In genomic region chr14:74793506-74794155, GRCh38 we compare ENCODE assay signal across 9 cellular contexts. TPM values are rescaled to one million over a fixed set of nuclear protein-coding genes. Genes with fewer than 3 reads are reported as not detected.
DNase-seq lines count a peak whose midpoint lies in the region; ATAC-seq and TF ChIP-seq lines count a peak whose summit lies in the region.
"Had no signal": no experiment of that assay in that cellular context is flagged by ENCODE, and none has a peak within 500 bp of the region (broad histone marks: within the 10 kb centered on the region; RNA-seq: fewer than 3 reads in every experiment).

No MANE protein-coding gene starts in this region.

- CTCF ChIA-PET in activated CD4-positive, alpha-beta T cell treated with anti-CD3 and anti-CD28 coated beads for 36 hours (lab: Charles Lee): interaction anchor here (0.6 to 1.0 kb wide), 4 partner anchors 8 to 212 kb away, joined by 3 to 4 read pairs (median 3); no protein-coding TSS in a partner anchor

- DNase-seq in activated CD4-positive, alpha-beta T cell treated with anti-CD3 and anti-CD28 coated beads for 36 hours: peak; percentile 19
- DNase-seq in activated CD4-positive, alpha-beta T cell treated with anti-CD3 and anti-CD28 coated beads, Interleukin-2, amount 50 U/mL, for 1 hour: no peak
- DNase-seq in SJSA1 (ENCODE audit: low read depth in 1 of 2, low spot score in 2 of 2) (peak; percentile 46 to 61), epithelial cell of esophagus (ENCODE audit: low read depth) (peak; percentile 4), kidney tubule cell (ENCODE audit: low spot score) (no peak), amygdala (lab: John Stamatoyannopoulos, UW) (no peak), thyroid gland (no peak)
- no peak for DNase-seq in stimulated activated naive CD8-positive, alpha-beta T cell treated with anti-CD3 and anti-CD28 coated beads, Interleukin-15, amount 100 ng/mL, for 72 hours
- DNase-seq: Right ventricle myocardium superior had no signal

- intact Hi-C loops in activated CD4-positive, alpha-beta T cell treated with anti-CD3 and anti-CD28 coated beads for 36 hours (cut with DNase I, micrococcal nuclease): loop anchor here in 1 of 2 experiments (1.0 to 2.0 kb wide), 2 partner anchors 28 to 185 kb away; no protein-coding TSS in a partner anchor
- intact Hi-C loops in thyroid gland (cut with DNase I): no loop called here

- no peaks in the 10 kb centered on the region for H3K9me3 ChIP-seq in SJSA1 (replicated peaks)
- no peaks in the 10 kb centered on the region for H3K9me3 ChIP-seq in thyroid gland

- peaks cover 41% of the 10 kb centered on the region for H3K4me1 ChIP-seq in SJSA1 (replicated peaks)
- peaks cover 37% of the 10 kb centered on the region in 2 donors for H3K4me1 ChIP-seq in thyroid gland

- peak overlapping the region; percentile 48 for H3K4me3 Mint-ChIP-seq in activated CD4-positive, alpha-beta T cell treated with anti-CD3 and anti-CD28 coated beads for 36 hours
- H3K4me3 Mint-ChIP-seq in stimulated activated naive CD8-positive, alpha-beta T cell treated with anti-CD3 and anti-CD28 coated beads, Interleukin-15, amount 100 ng/mL, for 72 hours: peak overlapping the region; percentile 76 to 79

- H3K36me3 ChIP-seq in SJSA1: peaks cover 32% of the 10 kb centered on the region
- H3K36me3 ChIP-seq in thyroid gland: peaks cover 0 to 6% of the 10 kb centered on the region in 2 donors

- H3K9me3 Mint-ChIP-seq in activated CD4-positive, alpha-beta T cell treated with anti-CD3 and anti-CD28 coated beads for 36 hours (ENCODE audit: low read depth): peaks cover 3% of the 10 kb centered on the region
- peaks cover 0 to 7% of the 10 kb centered on the region in 2 donors for H3K9me3 Mint-ChIP-seq in stimulated activated naive CD8-positive, alpha-beta T cell treated with anti-CD3 and anti-CD28 coated beads, Interleukin-15, amount 100 ng/mL, for 72 hours

- no peak for TF ChIP-seq POLR2A in thyroid gland (IDR thresholded peaks at IDR 0.05)

- POLR2A ChIA-PET in activated CD4-positive, alpha-beta T cell treated with anti-CD3 and anti-CD28 coated beads for 36 hours (lab: Charles Lee): no interaction called here

- H3K4me3 ChIP-seq in SJSA1 (peak overlapping the region; percentile 7), epithelial cell of esophagus (ENCODE audit: low read length) (no peak overlapping the region), thyroid gland (replicated peaks in 1 of 3) (no peak overlapping the region)

- H3K27me3 Mint-ChIP-seq in activated CD4-positive, alpha-beta T cell treated with anti-CD3 and anti-CD28 coated beads for 36 hours: no peaks in the 10 kb centered on the region
- H3K27me3 Mint-ChIP-seq in stimulated activated naive CD8-positive, alpha-beta T cell treated with anti-CD3 and anti-CD28 coated beads, Interleukin-15, amount 100 ng/mL, for 72 hours: no peaks in the 10 kb centered on the region

- H3K27ac ChIP-seq in SJSA1: peak overlapping the region; percentile 87
- peak overlapping the region in 1 of 3 donors; percentile 20 for H3K27ac ChIP-seq in thyroid gland

- H3K27me3 ChIP-seq in SJSA1 (replicated peaks): no peaks in the 10 kb centered on the region
- no peaks in the 10 kb centered on the region for H3K27me3 ChIP-seq in thyroid gland

- peaks cover 39% of the 10 kb centered on the region for H3K36me3 Mint-ChIP-seq in activated CD4-positive, alpha-beta T cell treated with anti-CD3 and anti-CD28 coated beads for 36 hours (ENCODE audit: low read depth)

- WGBS in thyroid gland, 2 donors: 78 to 84% methylated on average over 3 of the region's 3 CpGs

- peaks cover 43% of the 10 kb centered on the region for H3K4me1 Mint-ChIP-seq in activated CD4-positive, alpha-beta T cell treated with anti-CD3 and anti-CD28 coated beads for 36 hours
- peaks cover 32% of the 10 kb centered on the region for H3K4me1 Mint-ChIP-seq in stimulated activated naive CD8-positive, alpha-beta T cell treated with anti-CD3 and anti-CD28 coated beads, Interleukin-15, amount 100 ng/mL, for 72 hours

- TF ChIP-seq CTCF in epithelial cell of esophagus (IDR thresholded peaks at IDR 0.05; ENCODE audit: insufficient read depth, low read depth, low read length, missing control alignments): peak; percentile 27
- TF ChIP-seq CTCF in thyroid gland (IDR thresholded peaks at IDR 0.05): peak in 1 of 6 experiments; percentile 20

- peak overlapping the region; percentile 82 for H3K27ac Mint-ChIP-seq in activated CD4-positive, alpha-beta T cell treated with anti-CD3 and anti-CD28 coated beads for 36 hours
- peak overlapping the region; percentile 81 to 94 for H3K27ac Mint-ChIP-seq in stimulated activated naive CD8-positive, alpha-beta T cell treated with anti-CD3 and anti-CD28 coated beads, Interleukin-15, amount 100 ng/mL, for 72 hours

- peak; percentile 61 for ATAC-seq in activated CD4-positive, alpha-beta T cell treated with anti-CD3 and anti-CD28 coated beads for 36 hours
- no peak for ATAC-seq in stimulated activated naive CD8-positive, alpha-beta T cell treated with anti-CD3 and anti-CD28 coated beads, Interleukin-15, amount 100 ng/mL, for 72 hours

RNA-seq across cellular contexts. Expression of gene YLPM1, which starts 30.5 kb away (rescaled TPM):
- 10 to 100 TPM; 53.0 to 60.9 TPM for total RNA-seq in activated CD4-positive, alpha-beta T cell treated with anti-CD3 and anti-CD28 coated beads for 36 hours
- total RNA-seq in SJSA1 (2014; rRNA removed; shearing (Covaris generic)): 13.4 and 15.1 TPM in 2 replicates
- total RNA-seq in thyroid gland: 100 to 1,000 TPM in 1 of 4 donors, 10 to 100 TPM in 3; 71.3 to 104 (median 84.8) TPM

Comparison
In these comparisons a context has a peak if more than half of its experiments do, and no peak if none do; other contexts are left out.
1. DNase-seq: peak in activated CD4-positive, alpha-beta T cell treated with anti-CD3 and anti-CD28 coated beads for 36 hours (single experiment), SJSA1 (2 of 2) and epithelial cell of esophagus (single experiment); none in activated CD4-positive, alpha-beta T cell treated with anti-CD3 and anti-CD28 coated beads, Interleukin-2, amount 50 U/mL, for 1 hour (single experiment), stimulated activated naive CD8-positive, alpha-beta T cell treated with anti-CD3 and anti-CD28 coated beads, Interleukin-15, amount 100 ng/mL, for 72 hours (0 of 2), kidney tubule cell (single experiment), amygdala (0 of 56) and thyroid gland (0 of 2).